1 cellular context compared by ENCODE assay signal in genomic region chr15:75704618-75705017, GRCh38.
TF ChIP-seq lines count a peak whose summit lies in the region.

No MANE protein-coding gene starts in this region.

TF ChIP-seq in HCT116, 20 proteins besides CTCF, POLR2A, EP300 and RAD21 (continued from another document):
- TF ChIP-seq, protein P1, sequence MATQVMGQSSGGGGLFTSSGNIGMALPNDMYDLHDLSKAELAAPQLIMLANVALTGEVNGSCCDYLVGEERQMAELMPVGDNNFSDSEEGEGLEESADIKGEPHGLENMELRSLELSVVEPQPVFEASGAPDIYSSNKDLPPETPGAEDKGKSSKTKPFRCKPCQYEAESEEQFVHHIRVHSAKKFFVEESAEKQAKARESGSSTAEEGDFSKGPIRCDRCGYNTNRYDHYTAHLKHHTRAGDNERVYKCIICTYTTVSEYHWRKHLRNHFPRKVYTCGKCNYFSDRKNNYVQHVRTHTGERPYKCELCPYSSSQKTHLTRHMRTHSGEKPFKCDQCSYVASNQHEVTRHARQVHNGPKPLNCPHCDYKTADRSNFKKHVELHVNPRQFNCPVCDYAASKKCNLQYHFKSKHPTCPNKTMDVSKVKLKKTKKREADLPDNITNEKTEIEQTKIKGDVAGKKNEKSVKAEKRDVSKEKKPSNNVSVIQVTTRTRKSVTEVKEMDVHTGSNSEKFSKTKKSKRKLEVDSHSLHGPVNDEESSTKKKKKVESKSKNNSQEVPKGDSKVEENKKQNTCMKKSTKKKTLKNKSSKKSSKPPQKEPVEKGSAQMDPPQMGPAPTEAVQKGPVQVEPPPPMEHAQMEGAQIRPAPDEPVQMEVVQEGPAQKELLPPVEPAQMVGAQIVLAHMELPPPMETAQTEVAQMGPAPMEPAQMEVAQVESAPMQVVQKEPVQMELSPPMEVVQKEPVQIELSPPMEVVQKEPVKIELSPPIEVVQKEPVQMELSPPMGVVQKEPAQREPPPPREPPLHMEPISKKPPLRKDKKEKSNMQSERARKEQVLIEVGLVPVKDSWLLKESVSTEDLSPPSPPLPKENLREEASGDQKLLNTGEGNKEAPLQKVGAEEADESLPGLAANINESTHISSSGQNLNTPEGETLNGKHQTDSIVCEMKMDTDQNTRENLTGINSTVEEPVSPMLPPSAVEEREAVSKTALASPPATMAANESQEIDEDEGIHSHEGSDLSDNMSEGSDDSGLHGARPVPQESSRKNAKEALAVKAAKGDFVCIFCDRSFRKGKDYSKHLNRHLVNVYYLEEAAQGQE (IDR thresholded peaks at IDR 0.05; ENCODE audit: low read depth): no peak
- TF ChIP-seq, protein P2, sequence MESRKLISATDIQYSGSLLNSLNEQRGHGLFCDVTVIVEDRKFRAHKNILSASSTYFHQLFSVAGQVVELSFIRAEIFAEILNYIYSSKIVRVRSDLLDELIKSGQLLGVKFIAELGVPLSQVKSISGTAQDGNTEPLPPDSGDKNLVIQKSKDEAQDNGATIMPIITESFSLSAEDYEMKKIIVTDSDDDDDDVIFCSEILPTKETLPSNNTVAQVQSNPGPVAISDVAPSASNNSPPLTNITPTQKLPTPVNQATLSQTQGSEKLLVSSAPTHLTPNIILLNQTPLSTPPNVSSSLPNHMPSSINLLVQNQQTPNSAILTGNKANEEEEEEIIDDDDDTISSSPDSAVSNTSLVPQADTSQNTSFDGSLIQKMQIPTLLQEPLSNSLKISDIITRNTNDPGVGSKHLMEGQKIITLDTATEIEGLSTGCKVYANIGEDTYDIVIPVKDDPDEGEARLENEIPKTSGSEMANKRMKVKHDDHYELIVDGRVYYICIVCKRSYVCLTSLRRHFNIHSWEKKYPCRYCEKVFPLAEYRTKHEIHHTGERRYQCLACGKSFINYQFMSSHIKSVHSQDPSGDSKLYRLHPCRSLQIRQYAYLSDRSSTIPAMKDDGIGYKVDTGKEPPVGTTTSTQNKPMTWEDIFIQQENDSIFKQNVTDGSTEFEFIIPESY (IDR thresholded peaks at IDR 0.05; ENCODE audit: extremely low read depth, insufficient replicate concordance, low read length): no peak
TF ChIP-seq in HCT116: peak in this region for 0.
